ENCODE assay signal across 7 cellular contexts in the genomic region with DNA sequence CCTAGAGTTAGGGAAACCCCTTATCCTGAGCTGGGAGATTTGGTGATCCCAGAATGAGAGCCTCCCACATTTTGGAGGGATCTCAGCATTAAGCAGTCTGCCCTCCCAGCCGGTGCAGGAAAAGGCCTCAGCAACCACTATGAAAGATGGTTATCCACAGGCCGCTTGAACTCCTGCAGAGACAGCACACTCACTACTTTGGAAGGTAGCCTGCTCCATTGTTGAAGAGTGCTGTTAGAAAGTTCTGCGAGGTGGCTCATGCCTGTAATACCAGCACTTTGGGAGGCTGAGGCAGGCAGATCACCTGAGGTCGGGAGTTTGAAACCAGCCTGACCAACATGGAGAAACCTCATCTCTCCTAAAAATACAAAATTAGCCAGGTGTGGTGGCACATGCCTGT. TPM values are rescaled to one million over a fixed set of nuclear protein-coding genes. Genes with fewer than 3 reads are reported as not detected.
DNase-seq lines count a peak whose midpoint lies in the region; ATAC-seq and TF ChIP-seq lines count a peak whose summit lies in the region.
"Not testable (repeated sequence)": the region's sequence is repeated elsewhere in the genome, so short reads cannot be mapped to it uniquely, and the experiment has no call there.
"Had no signal": no experiment of that assay in that cellular context is flagged by ENCODE, and none has a peak within 500 bp of the region (broad histone marks: within the 10 kb centered on the region; RNA-seq: fewer than 3 reads in every experiment).

No MANE protein-coding gene starts in this region.

- CTCF ChIA-PET in HEK293 (lab: Yijun Ruan, JAX), result interaction anchor here (1.4 kb wide), 1 partner anchor 53 kb away, joined by 5 read pairs; no protein-coding TSS in a partner anchor

- not testable (repeated sequence) for H2BK5ac ChIP-seq in trophoblast cell (ENCODE audit: low read depth, low read length, poor library complexity)

- not testable (repeated sequence) for H3K27me3 ChIP-seq in hepatocyte; trophoblast cell (ENCODE audit: insufficient read depth, low read length)

- 85% methylated on average over 4 of the region's 4 CpGs for WGBS in hepatocyte (ENCODE audit: low lambda C conversion rate, missing lambda C conversion rate)
- no CpG with 5 or more reads among the region's 4 CpGs for WGBS in trophoblast cell (ENCODE audit: extremely low coverage, insufficient coverage, insufficient read length)

- TF ChIP-seq CTCF in HEK293 (tag by site-specific recombination; IDR thresholded peaks at IDR 0.05); hepatocyte (IDR thresholded peaks at IDR 0.05; ENCODE audit: poor library complexity); nephron (IDR thresholded peaks at IDR 0.05; ENCODE audit: unreplicated experiment in 3 of 3): not testable (repeated sequence)

- not testable (repeated sequence) for H3K27me3 Mint-ChIP-seq in nephron (ENCODE audit: low read depth)
- peaks cover 31 to 34% of the 10 kb centered on the region in 2 donors for H3K27me3 Mint-ChIP-seq in stimulated activated naive B cell treated with anti-CD40 and anti-IgM and Interleukin-4, amounts not matched to agents 10 μg/mL and 1 μg/mL and 100 μg/mL, for 72 hours

- H3K4me3 Mint-ChIP-seq in nephron; stimulated activated naive B cell treated with anti-CD40 and anti-IgM and Interleukin-4, amounts not matched to agents 10 μg/mL and 1 μg/mL and 100 μg/mL, for 72 hours: not testable (repeated sequence)

- H3K27ac ChIP-seq in HEK293 (ENCODE audit: extremely low read depth, low read depth, low read length); trophoblast cell (ENCODE audit: low read depth, low read length): not testable (repeated sequence)
- H3K27ac ChIP-seq in hepatocyte, result peak overlapping the region; percentile 51

- POLR2A ChIA-PET in HEK293 (lab: Yijun Ruan, JAX), result not testable (repeated sequence)

- not testable (repeated sequence) for H3K9me3 Mint-ChIP-seq in nephron; stimulated activated naive B cell treated with anti-CD40 and anti-IgM and Interleukin-4, amounts not matched to agents 10 μg/mL and 1 μg/mL and 100 μg/mL, for 72 hours

- H4K91ac ChIP-seq in trophoblast cell (ENCODE audit: low read depth, low read length), result not testable (repeated sequence)

- not testable (repeated sequence) for H2BK120ac ChIP-seq in trophoblast cell (ENCODE audit: insufficient read depth, low read length, poor library complexity)

- peaks cover 51% of the 10 kb centered on the region for H3K79me2 ChIP-seq in hepatocyte
- H3K79me2 ChIP-seq in trophoblast cell (ENCODE audit: control insufficient read depth, insufficient read depth, low read length, poor library complexity), result not testable (repeated sequence)

- not testable (repeated sequence) for H3K23ac ChIP-seq in trophoblast cell (ENCODE audit: low read length)

- not testable (repeated sequence) for H2AFZ ChIP-seq in hepatocyte; trophoblast cell (ENCODE audit: insufficient read depth, low read length, poor library complexity)

- H4K12ac ChIP-seq in trophoblast cell (ENCODE audit: low read depth, low read length), result not testable (repeated sequence)

- not testable (repeated sequence) for H3K9ac ChIP-seq in trophoblast cell (ENCODE audit: low read length)

- H3K36me3 ChIP-seq in HEK293 (ENCODE audit: control insufficient read depth in 2 of 2, insufficient read depth in 1 of 2, low read length in 2 of 2); hepatocyte (replicated peaks; ENCODE audit: insufficient read depth, low read depth); trophoblast cell (ENCODE audit: control insufficient read depth in 1 of 2, insufficient read depth in 2 of 2, low read length in 2 of 2): not testable (repeated sequence)

- not testable (repeated sequence) for H2BK12ac ChIP-seq in trophoblast cell (ENCODE audit: low read length)

- H3K36me3 Mint-ChIP-seq in nephron (ENCODE audit: low read depth); stimulated activated naive B cell treated with anti-CD40 and anti-IgM and Interleukin-4, amounts not matched to agents 10 μg/mL and 1 μg/mL and 100 μg/mL, for 72 hours: not testable (repeated sequence)

- H2AK5ac ChIP-seq in trophoblast cell (ENCODE audit: low read length), result peak overlapping the region; percentile 19

- H3K4me2 ChIP-seq in hepatocyte; trophoblast cell (ENCODE audit: low read length): not testable (repeated sequence)

- H3K4me1 ChIP-seq in HEK293 (ENCODE audit: control insufficient read depth, insufficient read depth, low read length), result not testable (repeated sequence)
- H3K4me1 ChIP-seq in hepatocyte (ENCODE audit: insufficient read depth), result peaks cover 18% of the 10 kb centered on the region
- H3K4me1 ChIP-seq in trophoblast cell (ENCODE audit: control insufficient read depth in 1 of 2, insufficient read depth in 2 of 2, low read length in 2 of 2), result peaks cover 31 to 39% of the 10 kb centered on the region in 2 experiments

- H3K4ac ChIP-seq in trophoblast cell (ENCODE audit: low read depth, low read length), result not testable (repeated sequence)

- not testable (repeated sequence) for H3K9me2 ChIP-seq in hepatocyte (replicated peaks; ENCODE audit: insufficient read depth)

- not testable (repeated sequence) for H3K18ac ChIP-seq in trophoblast cell (ENCODE audit: low read length)

- peaks cover 28% of the 10 kb centered on the region for H3K79me1 ChIP-seq in trophoblast cell (ENCODE audit: low read length)

- not testable (repeated sequence) for H3K9me3 ChIP-seq in HEK293 (ENCODE audit: control insufficient read depth, insufficient read depth, low read depth, low read length); hepatocyte (ENCODE audit: low read depth); trophoblast cell (ENCODE audit: insufficient read depth, low read depth, low read length)

- H3K27ac Mint-ChIP-seq in nephron, result peak overlapping the region in 2 of 3 experiments; percentile 25 to 53
- H3K27ac Mint-ChIP-seq in stimulated activated naive B cell treated with anti-CD40 and anti-IgM and Interleukin-4, amounts not matched to agents 10 μg/mL and 1 μg/mL and 100 μg/mL, for 72 hours, result peak overlapping the region; percentile 28

- H3K4me1 Mint-ChIP-seq in nephron, result peaks cover 79% of the 10 kb centered on the region
- peaks cover 15 to 19% of the 10 kb centered on the region in 2 donors for H3K4me1 Mint-ChIP-seq in stimulated activated naive B cell treated with anti-CD40 and anti-IgM and Interleukin-4, amounts not matched to agents 10 μg/mL and 1 μg/mL and 100 μg/mL, for 72 hours

- not testable (repeated sequence) for DNase-seq in hepatocyte (ENCODE audit: low spot score); stimulated activated naive B cell treated with anti-CD40 and anti-IgM and Interleukin-4, amounts not matched to agents 10 μg/mL and 1 μg/mL and 100 μg/mL, for 72 hours
- peak; percentile 77 to 88 for DNase-seq in trophoblast cell

- H4K20me1 ChIP-seq in hepatocyte (ENCODE audit: insufficient read depth, poor library complexity, severe bottlenecking), result not testable (repeated sequence)

- not testable (repeated sequence) for H3K4me3 ChIP-seq in HEK293 (ENCODE audit: low read depth, low read length); hepatocyte; trophoblast cell (ENCODE audit: low read depth, low read length)

- not testable (repeated sequence) for ATAC-seq in stimulated activated naive B cell treated with anti-CD40 and anti-IgM and Interleukin-4, amounts not matched to agents 10 μg/mL and 1 μg/mL and 100 μg/mL, for 72 hours (replicated peaks)

- H4K8ac ChIP-seq in trophoblast cell (ENCODE audit: low read depth, low read length), result not testable (repeated sequence)

- peak overlapping the region; percentile 11 for H3K14ac ChIP-seq in trophoblast cell (ENCODE audit: low read length)

TF ChIP-seq in HEK293, 187 proteins besides CTCF, POLR2A, EP300 and RAD21:
- TF ChIP-seq ZIC2 (tag by site-specific recombination; IDR thresholded peaks at IDR 0.05), result peak; percentile 55; the same call in 1 of the 2 replicates
TF ChIP-seq in HEK293: peak in this region for 1; not testable (repeated sequence) for 186.

RNA-seq across cellular contexts. Expression of a gene that starts 48.8 kb away (rescaled TPM):
- 14.3 and 31.5 TPM in 2 replicates for total RNA-seq in hepatocyte
- polyA plus RNA-seq in hepatocyte, result 12.4 and 14.3 TPM in 2 replicates
- polyA plus RNA-seq in trophoblast cell (2013), result 26.6 and 31.1 TPM in 2 replicates
- polyA plus RNA-seq: CD4-positive, CD25-positive, alpha-beta regulatory T cell; CD8-positive, alpha-beta memory T cell had no signal
